1 cellular context compared by ENCODE assay signal in genomic region chr17:51997723-51998122, GRCh38.
TF ChIP-seq lines count a peak whose summit lies in the region.

No MANE protein-coding gene starts in this region.

TF ChIP-seq in HepG2, 621 proteins besides CTCF, POLR2A, EP300 and RAD21 (continued from another document):
- TF ChIP-seq ARID5B (CRISPR knock-in tag; IDR thresholded peaks at IDR 0.05) (peak; percentile 64), FOXO1 (CRISPR knock-in tag; IDR thresholded peaks at IDR 0.05) (0 out of 2 replicates have a peak, but pooled peaks have one; percentile 38), ETV6 (CRISPR knock-in tag; conservative IDR thresholded peaks at IDR 0.05) (no peak), GZF1 (CRISPR knock-in tag; IDR thresholded peaks at IDR 0.05) (no peak), THRA (CRISPR knock-in tag; IDR thresholded peaks at IDR 0.05; ENCODE audit: borderline replicate concordance) (peak; percentile 37; the same call in 1 of the 2 replicates), SOX13 (IDR thresholded peaks at IDR 0.05) (no peak), SOX13 (CRISPR knock-in tag; conservative IDR thresholded peaks at IDR 0.05 in 1 of 2, IDR thresholded peaks at IDR 0.05 in 1 of 2) (peak in 1 of 2 experiments; percentile 71; a peak in 2 of 4 replicates), ETS1 (CRISPR knock-in tag; IDR thresholded peaks at IDR 0.05) (no peak), SIX4 (CRISPR knock-in tag; IDR thresholded peaks at IDR 0.05) (peak; percentile 98), TBX2 (CRISPR knock-in tag; IDR thresholded peaks at IDR 0.05; ENCODE audit: borderline replicate concordance) (peak; percentile 63; the same call in 1 of the 2 replicates), ZNF124 (CRISPR knock-in tag; IDR thresholded peaks at IDR 0.05) (no peak), ZNF317 (CRISPR knock-in tag; IDR thresholded peaks at IDR 0.05) (no peak), CREB1 (IDR thresholded peaks at IDR 0.05) (no peak), CREB1 (CRISPR knock-in tag; IDR thresholded peaks at IDR 0.05) (no peak), ZNF292 (CRISPR knock-in tag; IDR thresholded peaks at IDR 0.05; ENCODE audit: borderline replicate concordance, low read depth) (0 out of 2 replicates have a peak, but pooled peaks have one; percentile 29), FOXJ3 (CRISPR knock-in tag; IDR thresholded peaks at IDR 0.05; ENCODE audit: borderline replicate concordance) (peak; percentile 42; the same call in 1 of the 2 replicates), TCF7 (IDR thresholded peaks at IDR 0.05; ENCODE audit: low read depth) (peak; percentile 45; the same call in 1 of the 2 replicates), ISL2 (CRISPR knock-in tag; IDR thresholded peaks at IDR 0.05) (peak; percentile 70; the same call in 1 of the 2 replicates), HNF4A (CRISPR knock-in tag; IDR thresholded peaks at IDR 0.05) (peak; percentile 21), MYNN (CRISPR knock-in tag; IDR thresholded peaks at IDR 0.05; ENCODE audit: low read depth) (no peak), RXRB (CRISPR knock-in tag; IDR thresholded peaks at IDR 0.05; ENCODE audit: borderline replicate concordance) (0 out of 2 replicates have a peak, but pooled peaks have one; percentile 25), FOXA3 (CRISPR knock-in tag; IDR thresholded peaks at IDR 0.05) (peak; percentile 81), ZNF333 (CRISPR knock-in tag; IDR thresholded peaks at IDR 0.05; ENCODE audit: borderline replicate concordance) (no peak), FOXA1 (IDR thresholded peaks at IDR 0.05) (no peak), FOXA1 (CRISPR knock-in tag; IDR thresholded peaks at IDR 0.05) (peak; percentile 89), DMTF1 (CRISPR knock-in tag; IDR thresholded peaks at IDR 0.05) (no peak), PTBP1 (IDR thresholded peaks at IDR 0.05; ENCODE audit: low read depth, low read length, poor library complexity, severe bottlenecking) (no peak), NR2F6 (IDR thresholded peaks at IDR 0.05) (peak; percentile 84), NR2F6 (CRISPR knock-in tag; IDR thresholded peaks at IDR 0.05) (peak; percentile 87), CEBPG (CRISPR knock-in tag; IDR thresholded peaks at IDR 0.05) (0 out of 2 replicates have a peak, but pooled peaks have one; percentile 15), ZFP36L1 (CRISPR knock-in tag; IDR thresholded peaks at IDR 0.05) (0 out of 2 replicates have a peak, but pooled peaks have one; percentile 27), SOX5 (CRISPR knock-in tag; IDR thresholded peaks at IDR 0.05; ENCODE audit: borderline replicate concordance) (peak; percentile 50; the same call in 1 of the 2 replicates), ISX (CRISPR knock-in tag; conservative IDR thresholded peaks at IDR 0.05) (no peak), NR2F1 (CRISPR knock-in tag; IDR thresholded peaks at IDR 0.05) (peak; percentile 59 to 77; a peak in 2 of 4 replicates), FOXP1 (IDR thresholded peaks at IDR 0.05) (no peak), FOXP1 (CRISPR knock-in tag; IDR thresholded peaks at IDR 0.05) (peak; percentile 40; the same call in 1 of the 2 replicates), ZSCAN30 (CRISPR knock-in tag; IDR thresholded peaks at IDR 0.05) (no peak), NFYB (CRISPR knock-in tag; IDR thresholded peaks at IDR 0.05) (no peak), NR2F2 (IDR thresholded peaks at IDR 0.05; ENCODE audit: borderline replicate concordance, low read depth) (peak; percentile 85), SOX6 (IDR thresholded peaks at IDR 0.05) (no peak), SOX6 (CRISPR knock-in tag; IDR thresholded peaks at IDR 0.05) (peak; percentile 75), HDAC2 (CRISPR knock-in tag; IDR thresholded peaks at IDR 0.05) (0 out of 2 replicates have a peak, but pooled peaks have one; percentile 15), ZNF331 (CRISPR knock-in tag; IDR thresholded peaks at IDR 0.05) (0 out of 2 replicates have a peak, but pooled peaks have one; percentile 35), RARA (CRISPR knock-in tag; IDR thresholded peaks at IDR 0.05) (peak; percentile 33; the same call in 1 of the 2 replicates), SAP130 (CRISPR knock-in tag; IDR thresholded peaks at IDR 0.05; ENCODE audit: low read depth) (peak; percentile 19; the same call in 1 of the 2 replicates), ZNF710 (CRISPR knock-in tag; IDR thresholded peaks at IDR 0.05; ENCODE audit: borderline replicate concordance) (no peak), SIX1 (CRISPR knock-in tag; IDR thresholded peaks at IDR 0.05; ENCODE audit: borderline replicate concordance) (peak; percentile 94), FOXP4 (CRISPR knock-in tag; IDR thresholded peaks at IDR 0.05) (peak; percentile 39; the same call in 1 of the 2 replicates), E2F1 (CRISPR knock-in tag; IDR thresholded peaks at IDR 0.05) (no peak), TARDBP (CRISPR knock-in tag; IDR thresholded peaks at IDR 0.05) (peak; percentile 36; the same call in 1 of the 2 replicates), ZNF335 (CRISPR knock-in tag; IDR thresholded peaks at IDR 0.05) (no peak), ZNF644 (CRISPR knock-in tag; IDR thresholded peaks at IDR 0.05; ENCODE audit: low read depth) (peak; percentile 96), GATAD2A (CRISPR knock-in tag; IDR thresholded peaks at IDR 0.05) (0 out of 2 replicates have a peak, but pooled peaks have one; percentile 37), NONO (IDR thresholded peaks at IDR 0.05) (no peak), NONO (CRISPR knock-in tag; conservative IDR thresholded peaks at IDR 0.05) (0 out of 2 replicates have a peak, but pooled peaks have one; percentile 29), BCL6 (CRISPR knock-in tag; IDR thresholded peaks at IDR 0.05) (peak; percentile 40; the same call in 1 of the 2 replicates), POGZ (CRISPR knock-in tag; IDR thresholded peaks at IDR 0.05) (peak; percentile 71), HMG20A (CRISPR knock-in tag; IDR thresholded peaks at IDR 0.05; ENCODE audit: borderline replicate concordance) (peak; percentile 81; the same call in 1 of the 2 replicates)
